ENCODE assay signal across 19 cellular contexts in the genomic region with DNA sequence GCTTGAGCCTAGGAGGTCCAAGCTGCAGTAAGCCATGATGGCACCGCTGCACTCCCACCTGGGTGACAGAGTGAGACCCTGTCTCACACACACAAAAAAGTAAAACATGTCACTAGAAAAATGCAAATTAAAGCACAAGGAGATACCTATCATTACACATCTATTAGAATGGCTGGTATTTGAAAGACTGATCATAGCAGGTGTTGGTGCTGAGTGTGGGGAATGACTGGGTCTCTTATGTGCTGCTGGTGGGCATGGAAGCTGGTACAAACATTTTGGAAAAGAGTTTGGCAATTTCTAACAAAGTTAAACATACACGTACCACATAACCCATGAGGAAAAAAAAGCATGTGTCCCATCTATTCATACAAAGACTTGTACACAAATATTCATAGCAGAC.
DNase-seq lines count a peak whose midpoint lies in the region; ATAC-seq and TF ChIP-seq lines count a peak whose summit lies in the region.
"Had no signal": no experiment of that assay in that cellular context is flagged by ENCODE, and none has a peak within 500 bp of the region (broad histone marks: within the 10 kb centered on the region; RNA-seq: fewer than 3 reads in every experiment).

No MANE protein-coding gene starts in this region.

- H3K27ac ChIP-seq in coronary artery, result no peak overlapping the region
- H3K27ac ChIP-seq: 22Rv1; BLaER1 treated with 17β-estradiol and CSF1 and Interleukin-3, amounts not matched to agents 10 nM and 100 nM had no signal

- peak; percentile 8 for DNase-seq in activated CD4-positive, CD25-positive, alpha-beta regulatory T cell treated with anti-CD3 and anti-CD28 coated beads, Interleukin-2, amount 50 U/mL, for 72 hours
- DNase-seq in activated CD4-positive, CD25-positive, alpha-beta regulatory T cell (lab: John Stamatoyannopoulos, UW), result no peak
- DNase-seq in coronary artery (ENCODE audit: low spot score), result peak; percentile 31
- peak; percentile 16 for DNase-seq in mesenteric fat pad (ENCODE audit: low spot score)
- peak; percentile 14 for DNase-seq in sciatic nerve (ENCODE audit: low spot score)
- no peak for DNase-seq in NCI-H2171 treated with DMSO at 0.1 percent for 48 hours (lab: John Stamatoyannopoulos, UW)
- no peak for DNase-seq in NOMO-1 treated with DMSO at 0.1 percent for 48 hours (lab: John Stamatoyannopoulos, UW; ENCODE audit: unreplicated experiment)
- DNase-seq: AML-193; BE2C; CD4-positive, alpha-beta T cell; CD8-positive, alpha-beta memory T cell; COR-L47; DMS153; DND-41; GOT3 had no signal

- intact Hi-C loops in sciatic nerve (cut with DNase I), result no loop called here

- H3K4me3 ChIP-seq in coronary artery, result no peak overlapping the region
- H3K4me3 ChIP-seq: BLaER1 treated with 17β-estradiol and CSF1 and Interleukin-3, amounts not matched to agents 10 nM and 100 nM; HAP-1 had no signal

- ATAC-seq in sciatic nerve, result no peak
- no peak for ATAC-seq in HG03442 (IDR thresholded peaks at IDR 0.05; ENCODE audit: unreplicated experiment)

- TF ChIP-seq CTCF in coronary artery (IDR thresholded peaks at IDR 0.05), result no peak

Comparison
In these comparisons a context has a peak if more than half of its experiments do, and no peak if none do; other contexts are left out.
1. DNase-seq: peak in activated CD4-positive, CD25-positive, alpha-beta regulatory T cell treated with anti-CD3 and anti-CD28 coated beads, Interleukin-2, amount 50 U/mL, for 72 hours (single experiment), coronary artery (single experiment), mesenteric fat pad (single experiment) and sciatic nerve (single experiment); none in activated CD4-positive, CD25-positive, alpha-beta regulatory T cell (0 of 4), NCI-H2171 treated with DMSO at 0.1 percent for 48 hours (single experiment) and NOMO-1 treated with DMSO at 0.1 percent for 48 hours (single experiment).